In the genomic region with DNA sequence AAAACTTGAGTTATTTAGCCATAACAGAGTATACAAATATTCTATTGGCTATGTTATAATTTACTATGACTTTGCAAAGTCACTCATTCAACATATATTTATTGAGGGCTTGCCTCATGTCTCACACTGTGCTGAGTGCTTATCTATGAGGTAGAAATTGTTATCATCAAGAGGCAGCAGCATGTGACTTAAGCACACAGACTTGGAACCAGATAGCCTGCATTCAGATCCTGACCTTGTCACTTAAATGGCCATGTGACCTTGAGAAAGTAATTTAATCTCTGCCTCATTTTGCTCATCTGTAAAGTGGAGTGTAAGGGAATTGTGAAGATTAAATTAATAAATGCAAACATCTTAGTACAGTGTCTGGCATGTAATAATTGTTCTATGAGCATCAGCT, we compare ENCODE assay signal across 1 cellular context.
TF ChIP-seq lines count a peak whose summit lies in the region.

No MANE protein-coding gene starts in this region.

TF ChIP-seq in HepG2, 621 proteins besides CTCF, POLR2A, EP300 and RAD21:
- TF ChIP-seq ZNF629 (CRISPR knock-in tag; conservative IDR thresholded peaks at IDR 0.05) (0 out of 2 replicates have a peak, but pooled peaks have one; percentile 19), KDM1A (CRISPR knock-in tag; IDR thresholded peaks at IDR 0.05) (no peak), SNAI1 (CRISPR knock-in tag; IDR thresholded peaks at IDR 0.05; ENCODE audit: borderline replicate concordance) (no peak)
